15 cellular contexts compared by ENCODE assay signal in the genomic region with DNA sequence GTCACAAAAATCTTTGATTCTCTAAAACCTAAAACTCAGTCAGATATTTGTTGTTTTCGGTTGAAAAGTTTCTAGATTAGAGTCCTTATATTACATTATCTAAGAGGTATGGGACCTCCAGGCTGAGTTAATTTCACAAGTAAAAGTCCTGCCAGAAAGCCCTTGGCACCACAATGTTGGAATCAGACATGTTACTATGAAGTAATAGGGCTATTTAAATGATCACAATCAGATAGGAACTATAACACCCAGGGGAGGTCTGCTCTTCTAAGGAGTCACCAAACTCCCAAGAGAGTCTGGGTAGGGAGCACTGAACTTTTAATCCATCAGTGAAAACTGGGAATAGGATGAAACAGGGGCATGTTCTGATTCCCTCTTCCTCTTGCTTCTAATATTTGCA. TPM values are rescaled to one million over a fixed set of nuclear protein-coding genes. Genes with fewer than 3 reads are reported as not detected.
DNase-seq lines count a peak whose midpoint lies in the region; ATAC-seq and TF ChIP-seq lines count a peak whose summit lies in the region.
"Had no signal": no experiment of that assay in that cellular context is flagged by ENCODE, and none has a peak within 500 bp of the region (broad histone marks: within the 10 kb centered on the region; RNA-seq: fewer than 3 reads in every experiment).

No MANE protein-coding gene starts in this region.

- no peak overlapping the region for H3K4me3 Mint-ChIP-seq in endodermal cell
- H3K4me3 Mint-ChIP-seq: CD4-positive, alpha-beta memory T cell had no signal

- H3K36me3 ChIP-seq in endodermal cell (ENCODE audit: control insufficient read depth, insufficient read depth, low read length) (no peaks in the 10 kb centered on the region), lung (ENCODE audit: control insufficient read depth in 2 of 2, insufficient read depth in 2 of 2, low read length in 2 of 2) (no peaks in the 10 kb centered on the region), brain microvascular endothelial cell (replicated peaks) (no peaks in the 10 kb centered on the region)
- H3K36me3 ChIP-seq: BE2C, HAP-1 had no signal

- H3K27me3 Mint-ChIP-seq in endodermal cell (ENCODE audit: insufficient read depth), result peaks cover 4% of the 10 kb centered on the region
- H3K27me3 Mint-ChIP-seq: CD4-positive, alpha-beta memory T cell had no signal

- H3K9ac ChIP-seq in endodermal cell (ENCODE audit: extremely low read depth, low read length, poor library complexity, severe bottlenecking), result no peak overlapping the region

- DNase-seq in endodermal cell (peak; percentile 7), fibroblast of gingiva (ENCODE audit: low read depth) (peak; percentile 34), lung (ENCODE audit: low spot score) (peak; percentile 9), brain microvascular endothelial cell (no peak), DMS114 treated with DMSO at 0.1 percent for 48 hours (lab: John Stamatoyannopoulos, UW; ENCODE audit: unreplicated experiment) (no peak), head of caudate nucleus (no peak)
- DNase-seq: BE2C; CD4-positive, alpha-beta memory T cell; DMS153; DMS79 treated with DMSO at 0.1 percent for 48 hours; EL had no signal

- TF ChIP-seq CTCF in endodermal cell (conservative IDR thresholded peaks at IDR 0.05) (no peak), lung (IDR thresholded peaks at IDR 0.05; ENCODE audit: control extremely low read depth, extremely low read depth) (no peak), brain microvascular endothelial cell (IDR thresholded peaks at IDR 0.05; ENCODE audit: low read depth, low read length, missing control alignments) (no peak)

- intact Hi-C loops in head of caudate nucleus (cut with DNase I), result no loop called here

- H3K27ac ChIP-seq in endodermal cell (ENCODE audit: low read depth, low read length) (no peak overlapping the region), lung (ENCODE audit: low read depth in 1 of 2, low read length in 1 of 2) (no peak overlapping the region), brain microvascular endothelial cell (no peak overlapping the region)
- H3K27ac ChIP-seq: A549, C4-2B had no signal

- no peaks in the 10 kb centered on the region for H3K36me3 Mint-ChIP-seq in endodermal cell (ENCODE audit: low read depth)

- H3K9me3 ChIP-seq in endodermal cell (ENCODE audit: control insufficient read depth, low read length) (peaks cover 4% of the 10 kb centered on the region), lung (ENCODE audit: control insufficient read depth in 2 of 2, insufficient read depth in 1 of 2, low read length in 1 of 2) (peaks cover 0 to 2% of the 10 kb centered on the region in 2 donors)
- H3K9me3 ChIP-seq: BE2C, HAP-1 had no signal

- no peaks in the 10 kb centered on the region for H3K4me1 ChIP-seq in endodermal cell (ENCODE audit: control insufficient read depth, insufficient read depth, low read length)
- peaks cover 3 to 4% of the 10 kb centered on the region in 2 donors for H3K4me1 ChIP-seq in lung (ENCODE audit: control insufficient read depth in 2 of 2, insufficient read depth in 2 of 2, low read length in 2 of 2)
- H3K4me1 ChIP-seq: BE2C, HAP-1 had no signal

- in situ Hi-C loops in brain microvascular endothelial cell (cut with HindIII; ENCODE audit: low pct_ligation_motif_present, low sequenced_read_pairs), result no loop called here

- H3K27ac Mint-ChIP-seq in endodermal cell, result no peak overlapping the region

- no peak overlapping the region for H3K4me3 ChIP-seq in endodermal cell (ENCODE audit: low read length)
- H3K4me3 ChIP-seq in lung, result no peak overlapping the region
- H3K4me3 ChIP-seq in brain microvascular endothelial cell (ENCODE audit: low read depth, low read length), result no peak overlapping the region
- H3K4me3 ChIP-seq: A549, HAP-1 had no signal

- H3K9me3 Mint-ChIP-seq in endodermal cell, result peaks cover 30% of the 10 kb centered on the region

- no peaks in the 10 kb centered on the region for H3K27me3 ChIP-seq in endodermal cell (ENCODE audit: control insufficient read depth, insufficient read depth, low read length, poor library complexity, severe bottlenecking)
- no peaks in the 10 kb centered on the region for H3K27me3 ChIP-seq in lung (ENCODE audit: control insufficient read depth, insufficient read depth)
- H3K27me3 ChIP-seq in brain microvascular endothelial cell (replicated peaks), result no peaks in the 10 kb centered on the region
- H3K27me3 ChIP-seq: BE2C had no signal

- no CpG with 5 or more reads among the region's 1 CpG for WGBS in endodermal cell (ENCODE audit: insufficient coverage in 1 of 2, insufficient read length in 1 of 2), 2 experiments
- WGBS in lung, 2 donors, result 86 to 93% methylated on average over 1 of the region's 1 CpG

- ATAC-seq in lung (ENCODE audit: insufficient read depth, low FRiP score), result no peak
- ATAC-seq: A549, HepG2 had no signal

- H3K4me1 Mint-ChIP-seq in endodermal cell, result peaks cover 6% of the 10 kb centered on the region

RNA-seq across cellular contexts. Expression of gene WIPI1, which starts 54.2 kb away (rescaled TPM):
- total RNA-seq in endodermal cell (10 to 100 TPM; 32.0 to 39.5 TPM), lung (10 to 100 TPM; 31.7 to 58.5 TPM)
- polyA plus RNA-seq in endodermal cell (2013, experiment 1 of 2), result 21.5 TPM
- 26.3 TPM for polyA plus RNA-seq in endodermal cell (2013, experiment 2 of 2)
- polyA plus RNA-seq in lung, result 10 to 100 TPM; 30.4 to 51.9 TPM

Comparison
In these comparisons a context has a peak if more than half of its experiments do, and no peak if none do; other contexts are left out.
1. DNase-seq: peak in endodermal cell (single experiment), fibroblast of gingiva (single experiment) and lung (single experiment); none in brain microvascular endothelial cell (single experiment), DMS114 treated with DMSO at 0.1 percent for 48 hours (single experiment) and head of caudate nucleus (0 of 42).